In the genomic region with DNA sequence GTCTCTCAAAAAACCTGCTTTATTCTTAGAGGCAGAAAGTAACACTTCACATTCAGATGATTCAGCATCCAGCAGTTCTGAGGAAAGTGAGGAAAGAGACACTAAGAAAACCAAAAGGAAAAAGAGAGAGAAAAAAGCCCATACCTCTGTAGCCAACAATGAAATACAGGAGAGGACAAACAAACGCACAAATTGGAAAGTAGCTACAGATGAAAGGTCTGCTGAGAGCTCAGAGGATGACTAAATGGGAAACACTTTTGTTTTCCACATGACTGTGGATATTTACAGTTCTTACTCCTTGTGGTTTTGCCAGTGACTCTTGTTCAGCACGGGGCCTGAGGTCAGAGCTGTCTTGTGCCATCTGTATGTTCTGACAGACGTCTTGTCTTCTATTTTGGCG, we compare ENCODE assay signal across 1 cellular context.
TF ChIP-seq lines count a peak whose summit lies in the region.

No MANE protein-coding gene starts in this region.

TF ChIP-seq in IMR-90, 13 proteins besides CTCF, POLR2A, EP300 and RAD21:
- no peak for TF ChIP-seq SMC3 (IDR thresholded peaks at IDR 0.05; ENCODE audit: low read depth, low read length)
- TF ChIP-seq MXI1 (IDR thresholded peaks at IDR 0.05; ENCODE audit: borderline replicate concordance, low read depth, low read length), result 0 out of 2 replicates have a peak, but pooled peaks have one; percentile 32
- peak; percentile 22; the same call in 1 of the 2 replicates for TF ChIP-seq USF2 (IDR thresholded peaks at IDR 0.05; ENCODE audit: low read depth, low read length)
- peak; percentile 89 for TF ChIP-seq BHLHE40 (IDR thresholded peaks at IDR 0.05; ENCODE audit: low read depth, low read length)
